9 cellular contexts compared by ENCODE assay signal in genomic region chr17:50877042-50877441, GRCh38. TPM values are rescaled to one million over a fixed set of nuclear protein-coding genes. Genes with fewer than 3 reads are reported as not detected.
"Had no signal": no experiment of that assay in that cellular context is flagged by ENCODE, and none has a peak within 500 bp of the region (broad histone marks: within the 10 kb centered on the region; RNA-seq: fewer than 3 reads in every experiment).

No MANE protein-coding gene starts in this region.

RNA-seq across cellular contexts. Expression of gene WFIKKN2, which starts 41.7 kb away (rescaled TPM):
- total RNA-seq: OCI-LY7, PC-3, PC-9, Peyer's patch, RPMI7951, SJCRH30, SJSA1, SK-MEL-5 had no signal
- polyA plus RNA-seq: SK-N-SH had no signal
